33 cellular contexts compared by ENCODE assay signal in the genomic region with DNA sequence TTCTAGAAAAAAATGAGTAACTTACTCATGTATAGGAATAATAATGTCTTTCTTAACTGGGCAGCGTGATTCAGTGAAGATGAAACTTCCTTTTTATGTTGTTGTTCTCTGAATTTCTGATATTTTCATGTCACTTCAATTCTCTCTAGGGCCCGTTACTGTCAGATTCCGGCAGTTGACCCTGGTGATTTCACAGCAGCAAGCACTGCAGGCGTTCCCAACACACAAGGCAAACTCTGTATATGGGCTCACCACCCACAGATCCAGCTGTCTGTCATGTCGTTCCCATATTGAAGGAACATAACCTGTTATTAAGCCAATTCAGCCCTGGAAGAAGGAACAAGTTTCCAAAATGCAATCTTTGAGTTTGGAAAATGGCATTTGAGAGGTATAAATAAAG.
"Had no signal": no experiment of that assay in that cellular context is flagged by ENCODE, and none has a peak within 500 bp of the region (broad histone marks: within the 10 kb centered on the region; RNA-seq: fewer than 3 reads in every experiment).

No MANE protein-coding gene starts in this region.

- H3K27ac ChIP-seq: adrenal gland, body of pancreas, breast epithelium, cardiac muscle cell, epithelial cell of prostate, esophagus squamous epithelium, gastroesophageal sphincter, heart right ventricle, WERI-Rb-1 had no signal

- H3K27me3 ChIP-seq: adrenal gland, body of pancreas, breast epithelium, cardiac muscle cell, esophagus squamous epithelium, gastroesophageal sphincter, heart right ventricle had no signal

- DNase-seq: activated B cell treated with CpG ODN at 0.5 μM for 24 hours; activated CD4-positive, alpha-beta T cell treated with anti-CD3 and anti-CD28 coated beads for 48 hours; activated CD4-positive, alpha-beta T cell treated with anti-CD3 and anti-CD28 coated beads, Interleukin-2, amount 50 U/mL, for 1 hour; activated CD4-positive, alpha-beta T cell treated with anti-CD3 and anti-CD28 coated beads, Interleukin-2, amount 50 U/mL, for 48 hours; activated CD8-positive, alpha-beta memory T cell treated with anti-CD3 and anti-CD28 coated beads for 24 hours; activated CD8-positive, alpha-beta T cell treated with anti-CD3 and anti-CD28 coated beads for 36 hours; activated effector memory CD4-positive, alpha-beta T cell treated with anti-CD3 and anti-CD28 coated beads, Interleukin-2, amount 50 U/mL, for 16 hours; activated naive CD4-positive, alpha-beta T cell treated with anti-CD3 and anti-CD28 coated beads for 36 hours; activated naive CD8-positive, alpha-beta T cell treated with anti-CD3 and anti-CD28 coated beads for 36 hours; activated naive CD8-positive, alpha-beta T cell treated with anti-CD3 and anti-CD28 coated beads, Interleukin-2, amount 50 U/mL, for 24 hours; activated T-cell treated with anti-CD3 and anti-CD28 coated beads, Interleukin-2, amount 50 U/mL, for 1 hour; activated T-cell treated with anti-CD3 and anti-CD28 coated beads, Interleukin-2, amount 50 U/mL, for 48 hours; adrenal gland; amygdala; aorta; body of pancreas; central memory CD4-positive, alpha-beta T cell; cerebellar nuclear complex; cortex of kidney; dermis blood vessel endothelial cell; effector CD8-positive, alpha-beta T cell; esophagus squamous epithelium; foreskin melanocyte; heart right ventricle; T-helper 1 cell; T-helper 17 cell; T1000; WERI-Rb-1 had no signal

- H3K9me3 ChIP-seq: adrenal gland, body of pancreas, breast epithelium, esophagus squamous epithelium, gastroesophageal sphincter had no signal

- H3K36me3 ChIP-seq: adrenal gland, breast epithelium, cardiac muscle cell, esophagus squamous epithelium, gastroesophageal sphincter, heart right ventricle, WERI-Rb-1 had no signal

- ATAC-seq: activated CD4-positive, CD25-positive, alpha-beta regulatory T cell treated with anti-CD3 and anti-CD28 coated beads, Interleukin-2, amount 50 U/mL, for 24 hours; activated CD8-positive, alpha-beta T cell treated with anti-CD3 and anti-CD28 coated beads for 36 hours; activated naive CD8-positive, alpha-beta T cell treated with anti-CD3 and anti-CD28 coated beads, Interleukin-2, amount 50 U/mL, for 24 hours; body of pancreas; gastroesophageal sphincter; heart right ventricle; T-helper 17 cell had no signal

- H3K4me3 ChIP-seq: adrenal gland, body of pancreas, breast epithelium, cardiac muscle cell, esophagus squamous epithelium, gastroesophageal sphincter, heart right ventricle had no signal
